In genomic region chr6:108562503-108562993, GRCh38 we compare ENCODE assay signal across 8 cellular contexts. TPM values are rescaled to one million over a fixed set of nuclear protein-coding genes. Genes with fewer than 3 reads are reported as not detected.
DNase-seq lines count a peak whose midpoint lies in the region; ATAC-seq and TF ChIP-seq lines count a peak whose summit lies in the region.

No MANE protein-coding gene starts in this region.

- H3K9me3 ChIP-seq in BLaER1 (no peaks in the 10 kb centered on the region), RWPE2 (ENCODE audit: severe bottlenecking) (no peaks in the 10 kb centered on the region), spleen (no peaks in the 10 kb centered on the region)

- intact Hi-C loops in spleen (cut with DNase I; ENCODE audit: low total_unique reads): no loop called here

- H3K27me3 ChIP-seq in BLaER1: peaks cover 16% of the 10 kb centered on the region; the same call in 1 of the 2 replicates
- no peaks in the 10 kb centered on the region for H3K27me3 ChIP-seq in RWPE2 (ENCODE audit: insufficient read depth, poor library complexity, severe bottlenecking)
- H3K27me3 ChIP-seq in spleen (replicated peaks in 1 of 7): no peaks in the 10 kb centered on the region

- no peaks in the 10 kb centered on the region for H3K9me3 Mint-ChIP-seq in HFFc6

- peak overlapping the region; percentile 95 for H3K4me2 ChIP-seq in BLaER1

- H3K27ac ChIP-seq in BLaER1: no peak overlapping the region
- H3K27ac ChIP-seq in RWPE2 (ENCODE audit: poor library complexity, severe bottlenecking): peak overlapping the region; percentile 88
- H3K27ac ChIP-seq in cingulate gyrus (ENCODE audit: low read depth, low read length): peak overlapping the region; percentile 71
- H3K27ac ChIP-seq in spleen: peak overlapping the region; percentile 44 to 100 (median 100)

- ATAC-seq in RWPE2 (ENCODE audit: low read depth) (peak; percentile 27), GM21786 (IDR thresholded peaks at IDR 0.05; ENCODE audit: unreplicated experiment) (no peak)

- peaks cover 53% of the 10 kb centered on the region for H3K4me1 Mint-ChIP-seq in HFFc6 (ENCODE audit: low read depth)

- DNase-seq in HFFc6 (peak; percentile 66), RWPE2 (ENCODE audit: low spot score) (peak; percentile 80), kidney glomerular epithelial cell (lab: John Stamatoyannopoulos, UW) (peak; percentile 87), spleen (peak; percentile 84), GM19238 (ENCODE audit: insufficient read length, low spot score) (no peak)

- peaks cover 59% of the 10 kb centered on the region for H3K4me1 ChIP-seq in BLaER1
- peaks cover 31% of the 10 kb centered on the region for H3K4me1 ChIP-seq in RWPE2 (ENCODE audit: insufficient read depth, poor library complexity, severe bottlenecking)
- H3K4me1 ChIP-seq in spleen: peaks cover 37 to 61% (median 60%) of the 10 kb centered on the region in 6 donors

- H3K36me3 Mint-ChIP-seq in HFFc6 (ENCODE audit: low read depth): peaks cover 24% of the 10 kb centered on the region

- no peak for TF ChIP-seq POLR2A in spleen (IDR thresholded peaks at IDR 0.05)

- H3K4me3 ChIP-seq in BLaER1: peak overlapping the region; percentile 93
- peak overlapping the region; percentile 97 for H3K4me3 ChIP-seq in RWPE2 (ENCODE audit: severe bottlenecking)
- peak overlapping the region; percentile 68 to 88 (median 80) for H3K4me3 ChIP-seq in spleen

- H4K20me1 ChIP-seq in BLaER1: peaks cover 68% of the 10 kb centered on the region

- H3K9ac ChIP-seq in BLaER1: peak overlapping the region; percentile 63; the same call in 1 of the 2 replicates

- peak overlapping the region; percentile 97 for H3K4me3 Mint-ChIP-seq in HFFc6

- peak overlapping the region; percentile 93 for H3K27ac Mint-ChIP-seq in HFFc6

- H3K27me3 Mint-ChIP-seq in HFFc6 (ENCODE audit: insufficient read depth): peaks cover 2% of the 10 kb centered on the region; the same call in 1 of the 2 replicates

- TF ChIP-seq CTCF in HFFc6 (IDR thresholded peaks at IDR 0.05): peak; percentile 21; the same call in 1 of the 2 replicates
- TF ChIP-seq CTCF in RWPE2 (IDR thresholded peaks at IDR 0.05; ENCODE audit: poor library complexity, severe bottlenecking): no peak
- TF ChIP-seq CTCF in spleen (IDR thresholded peaks at IDR 0.05 in 8 of 11, conservative IDR thresholded peaks at IDR 0.05 in 3 of 11): no peak

- H3K36me3 ChIP-seq in BLaER1 (peaks cover 20% of the 10 kb centered on the region), RWPE2 (ENCODE audit: low read depth) (peaks cover 37% of the 10 kb centered on the region), spleen (peaks cover 0 to 10% (median 3%) of the 10 kb centered on the region in 6 donors)

- 33 to 49% (median 43%) methylated on average over 17 of the region's 17 CpGs for WGBS in spleen, 5 donors

RNA-seq across cellular contexts. Expression of gene FOXO3, which starts 1.8 kb away (rescaled TPM):
- 10 to 100 TPM; 21.1 to 28.9 (median 24.2) TPM for total RNA-seq in HFFc6 (2021; fragmentation: NEBNext Ultra II Directional; extraction: Animal tissue kit (Norgen Biotek cat#: 25700))
- 10 to 100 TPM; 45.8 to 86.9 (median 75.2) TPM for total RNA-seq in spleen
- 10 to 100 TPM in 2 of 3 donors, 1 to 10 TPM in 1; 9.4 to 12.6 (median 12.0) TPM for polyA plus RNA-seq in spleen
